Comparison of ENCODE assay signal across 8 cellular contexts in the genomic region with DNA sequence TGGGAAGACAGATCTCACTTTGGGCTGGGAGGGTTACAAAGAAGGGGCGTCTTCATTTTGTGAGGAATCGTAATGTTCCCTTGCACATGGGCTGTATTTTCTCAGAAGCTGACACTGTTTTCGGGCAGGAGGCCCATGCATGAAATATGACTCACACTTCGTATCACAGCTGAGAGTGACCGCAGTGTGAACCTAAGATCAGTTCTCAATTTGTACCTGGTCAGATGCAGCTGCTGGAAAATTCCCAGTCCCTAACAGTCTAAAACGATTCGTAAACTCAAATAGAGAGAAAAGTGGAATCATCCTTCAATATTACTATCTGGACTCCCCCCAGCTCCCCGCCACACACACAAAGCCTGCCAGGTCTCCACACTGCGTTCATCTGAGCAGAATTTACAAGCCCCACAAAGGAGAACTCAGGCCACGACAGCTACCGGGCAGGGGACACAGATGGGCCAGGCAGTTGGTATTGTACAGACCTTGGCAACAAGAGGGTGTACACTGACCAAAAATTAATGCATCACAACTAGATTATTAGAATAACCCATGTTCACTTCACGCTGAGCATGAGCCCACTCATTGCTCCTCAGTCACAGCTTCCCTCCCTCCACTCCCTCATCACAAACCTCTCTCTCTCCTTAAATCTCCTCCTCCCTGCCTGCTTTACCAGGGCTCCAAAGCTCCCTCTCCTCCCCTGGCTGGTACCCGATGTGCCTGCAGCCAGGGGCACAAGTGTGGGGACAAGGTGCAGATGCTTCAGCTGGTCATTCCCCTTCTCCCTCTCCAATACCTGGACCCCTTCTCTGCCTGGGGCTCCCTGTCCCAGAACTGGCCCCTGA.
DNase-seq lines count a peak whose midpoint lies in the region; ATAC-seq and TF ChIP-seq lines count a peak whose summit lies in the region.
"Had no signal": no experiment of that assay in that cellular context is flagged by ENCODE, and none has a peak within 500 bp of the region (broad histone marks: within the 10 kb centered on the region; RNA-seq: fewer than 3 reads in every experiment).

No MANE protein-coding gene starts in this region.

- peaks cover 2% of the 10 kb centered on the region for H3K27me3 ChIP-seq in Panc1 (ENCODE audit: control insufficient read depth, insufficient read depth, low read length)

- intact Hi-C loops in Panc1 (cut with micrococcal nuclease; ENCODE audit: unreplicated experiment): no loop called here

- POLR2A ChIA-PET in Panc1 (lab: Charles Lee): no interaction called here

- TF ChIP-seq CTCF in Panc1 (IDR thresholded peaks at IDR 0.05): no peak
- no peak for TF ChIP-seq CTCF in fibroblast of villous mesenchyme (IDR thresholded peaks at IDR 0.05; ENCODE audit: insufficient read depth, low read depth, low read length)

- no peak overlapping the region for H3K27ac ChIP-seq in Panc1 (ENCODE audit: low read length)

- CTCF ChIA-PET in Panc1 (lab: Charles Lee): no interaction called here

- peaks cover 5% of the 10 kb centered on the region for H3K4me1 ChIP-seq in Panc1 (ENCODE audit: control insufficient read depth, insufficient read depth, low read length)

- H3K36me3 ChIP-seq in Panc1 (ENCODE audit: control insufficient read depth, insufficient read depth, low read length): no peaks in the 10 kb centered on the region

- ATAC-seq in GM18909 (IDR thresholded peaks at IDR 0.05; ENCODE audit: poor library complexity, unreplicated experiment) (peak; percentile 48), Panc1 (peak; percentile 70)

- in situ Hi-C loops in Panc1 (cut with HindIII; ENCODE audit: low pct_unique_long_range_greater_than_20kb, low sequenced_read_pairs): no loop called here

- H3K9me3 ChIP-seq in Panc1 (ENCODE audit: control insufficient read depth, insufficient read depth, low read depth, low read length): no peaks in the 10 kb centered on the region

- BruUV-seq in Panc1 (replicated peaks; lab: Mats Ljungman, UMichigan): no TSS peak

- no peak for DNase-seq in Panc1 (ENCODE audit: low read depth, low spot score)
- DNase-seq in fibroblast of villous mesenchyme (ENCODE audit: low read depth): peak; percentile 60
- peak; percentile 31 for DNase-seq in stromal cell of bone marrow (ENCODE audit: low read depth)
- DNase-seq in HK-2 (ENCODE audit: unreplicated experiment): no peak
- no peak for DNase-seq in NOMO-1 treated with DMSO at 0.1 percent for 48 hours (lab: John Stamatoyannopoulos, UW; ENCODE audit: unreplicated experiment)
- DNase-seq in OCI-M2 (lab: John Stamatoyannopoulos, UW; ENCODE audit: unreplicated experiment): no peak
- DNase-seq: NCI-H82 had no signal

- peak overlapping the region in 1 of 2 experiments; percentile 6; a peak in 1 of 4 replicates for H3K4me3 ChIP-seq in Panc1 (ENCODE audit: low read depth in 2 of 2, low read length in 2 of 2)
- H3K4me3 ChIP-seq in fibroblast of villous mesenchyme (ENCODE audit: low read depth, low read length): no peak overlapping the region

Comparison
In these comparisons a context has a peak if more than half of its experiments do, and no peak if none do; other contexts are left out.
1. DNase-seq: peak in fibroblast of villous mesenchyme (single experiment) and stromal cell of bone marrow (single experiment); none in Panc1 (single experiment), HK-2 (single experiment), NOMO-1 treated with DMSO at 0.1 percent for 48 hours (single experiment) and OCI-M2 (single experiment).